ENCODE assay signal across 12 cellular contexts in the genomic region with DNA sequence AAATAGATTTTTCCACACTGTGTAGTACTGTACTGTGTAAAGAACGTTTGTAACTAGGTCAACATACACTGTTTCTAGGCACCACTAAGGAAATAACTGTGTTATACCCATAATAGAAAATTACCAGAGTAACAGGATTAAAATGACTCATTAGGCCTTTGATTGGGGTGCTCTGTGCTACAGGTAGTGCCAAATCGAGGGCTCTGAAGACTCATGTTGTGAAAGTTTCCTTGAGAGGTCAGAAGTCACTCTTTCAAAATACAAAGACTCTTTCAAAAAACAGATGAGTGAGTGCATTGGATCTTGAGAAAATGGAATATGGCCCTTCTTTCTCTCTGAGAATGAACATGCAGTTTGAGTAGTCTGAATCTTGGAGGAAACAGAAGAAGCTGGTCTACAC.
DNase-seq lines count a peak whose midpoint lies in the region; ATAC-seq and TF ChIP-seq lines count a peak whose summit lies in the region.
"Had no signal": no experiment of that assay in that cellular context is flagged by ENCODE, and none has a peak within 500 bp of the region (broad histone marks: within the 10 kb centered on the region; RNA-seq: fewer than 3 reads in every experiment).

No MANE protein-coding gene starts in this region.

- no peaks in the 10 kb centered on the region for H3K9me3 ChIP-seq in BE2C

- TF ChIP-seq CTCF in BE2C (IDR thresholded peaks at IDR 0.05; ENCODE audit: low read depth, low read length) (no peak), brain microvascular endothelial cell (IDR thresholded peaks at IDR 0.05; ENCODE audit: low read depth, low read length, missing control alignments) (no peak)

- no peak for DNase-seq in activated T-cell treated with anti-CD3 and anti-CD28 coated beads, Interleukin-2, amount 50 U/mL, for 24 hours
- DNase-seq in activated T-cell treated with anti-CD3 and anti-CD28 coated beads, Interleukin-2, amount 50 U/mL, for 1 hour: no peak
- DNase-seq in renal cortical epithelial cell (ENCODE audit: low read depth) (peak; percentile 32), BE2C (no peak), islet precursor cell (no peak), brain microvascular endothelial cell (no peak)
- DNase-seq: NCI-H69 had no signal

- H3K27me3 Mint-ChIP-seq in activated T-cell treated with anti-CD3 and anti-CD28 coated beads, Interleukin-2, amount 50 U/mL, for 24 hours: no peaks in the 10 kb centered on the region

- peak overlapping the region; percentile 97 for H3K27ac Mint-ChIP-seq in activated T-cell treated with anti-CD3 and anti-CD28 coated beads, Interleukin-2, amount 50 U/mL, for 24 hours

- H3K36me3 ChIP-seq in BE2C (no peaks in the 10 kb centered on the region), brain microvascular endothelial cell (replicated peaks) (no peaks in the 10 kb centered on the region)
- H3K36me3 ChIP-seq: cardiac muscle cell had no signal

- H3K27me3 ChIP-seq in BE2C (no peaks in the 10 kb centered on the region), brain microvascular endothelial cell (replicated peaks) (no peaks in the 10 kb centered on the region)
- H3K27me3 ChIP-seq: cardiac muscle cell had no signal

- H3K4me3 ChIP-seq in BE2C (ENCODE audit: low read depth, low read length): no peak overlapping the region
- H3K4me3 ChIP-seq in brain microvascular endothelial cell (ENCODE audit: low read depth, low read length): no peak overlapping the region
- H3K4me3 ChIP-seq: cardiac muscle cell, K562 had no signal

- in situ Hi-C loops in brain microvascular endothelial cell (cut with HindIII; ENCODE audit: low pct_ligation_motif_present, low sequenced_read_pairs): no loop called here

- peaks cover 20% of the 10 kb centered on the region for H3K9me3 Mint-ChIP-seq in activated T-cell treated with anti-CD3 and anti-CD28 coated beads, Interleukin-2, amount 50 U/mL, for 24 hours
- H3K9me3 Mint-ChIP-seq: neural crest cell had no signal

- H3K4me3 Mint-ChIP-seq in activated T-cell treated with anti-CD3 and anti-CD28 coated beads, Interleukin-2, amount 50 U/mL, for 24 hours: peak overlapping the region; percentile 65
- H3K4me3 Mint-ChIP-seq: neural crest cell had no signal

- H3K27ac ChIP-seq in brain microvascular endothelial cell: no peak overlapping the region
- H3K27ac ChIP-seq: cardiac muscle cell had no signal

- no peaks in the 10 kb centered on the region for H3K4me1 ChIP-seq in BE2C

- H3K4me1 Mint-ChIP-seq in activated T-cell treated with anti-CD3 and anti-CD28 coated beads, Interleukin-2, amount 50 U/mL, for 24 hours (ENCODE audit: low read depth): peaks cover 87% of the 10 kb centered on the region
- H3K4me1 Mint-ChIP-seq: neural crest cell had no signal

- H3K36me3 Mint-ChIP-seq in activated T-cell treated with anti-CD3 and anti-CD28 coated beads, Interleukin-2, amount 50 U/mL, for 24 hours (ENCODE audit: low read depth): peaks cover 84% of the 10 kb centered on the region

- ATAC-seq in GM21825 (IDR thresholded peaks at IDR 0.05; ENCODE audit: unreplicated experiment): peak; percentile 44
- peak; percentile 40 for ATAC-seq in HG03575 (IDR thresholded peaks at IDR 0.05; ENCODE audit: extremely low read depth, insufficient number of reproducible peaks, low FRiP score, unreplicated experiment)
- ATAC-seq: K562 had no signal
